Comparison of ENCODE assay signal across 8 cellular contexts in the genomic region with DNA sequence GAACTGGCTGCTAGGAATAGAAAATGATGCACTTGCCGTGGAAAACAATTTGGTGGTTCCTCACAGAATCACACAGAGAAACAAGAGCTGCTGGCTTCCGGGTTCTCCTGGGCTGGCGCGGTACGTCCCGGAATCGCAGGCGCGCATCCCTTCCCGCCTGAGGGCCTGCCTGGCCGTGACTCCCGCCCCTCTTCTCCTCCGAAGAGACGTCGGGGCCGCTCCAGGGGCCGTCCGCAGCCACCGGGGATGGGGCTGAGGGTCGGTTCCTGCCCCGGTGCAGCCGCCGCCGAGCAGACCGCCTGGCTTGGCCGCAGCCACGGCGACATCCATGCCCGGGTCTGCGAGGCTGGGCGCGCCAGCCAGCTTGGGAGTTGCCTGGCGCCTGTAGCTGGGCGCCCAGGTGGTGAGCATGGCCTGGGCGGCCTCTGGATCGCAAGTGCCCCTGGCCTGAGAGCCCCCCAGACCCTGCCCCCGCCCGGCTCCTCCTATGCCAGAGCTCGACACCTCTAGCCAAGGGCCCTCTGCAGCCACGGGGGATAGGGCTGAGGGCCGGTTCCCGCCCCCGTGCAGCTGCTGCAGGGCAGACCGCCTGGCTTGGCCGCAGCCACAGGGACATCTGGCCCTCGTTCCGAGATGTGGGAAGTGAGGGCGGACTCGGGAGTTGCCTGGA.
DNase-seq lines count a peak whose midpoint lies in the region; ATAC-seq and TF ChIP-seq lines count a peak whose summit lies in the region.
"Not testable (repeated sequence)": the region's sequence is repeated elsewhere in the genome, so short reads cannot be mapped to it uniquely, and the experiment has no call there.

No MANE protein-coding gene starts in this region.

- DNase-seq in HL-60 (ENCODE audit: low read depth in 1 of 2, low spot score in 1 of 2) (peak in 1 of 2 experiments; percentile 65), MCF 10A (ENCODE audit: unreplicated experiment) (peak; percentile 4), posterior cingulate gyrus (peak in 9 of 10 donors; percentile 10 to 94 (median 35)), thyroid gland (peak; percentile 16 to 29)
- peak; percentile 83 for DNase-seq in activated CD4-positive, alpha-beta T cell treated with anti-CD3 and anti-CD28 coated beads, Interleukin-2, amount 10 ng/mL, durations not matched to agents 24 days and 14 days
- DNase-seq in right atrium auricular region (ENCODE audit: low spot score): not testable (repeated sequence)

- POLR2A ChIA-PET in MCF 10A (lab: Yijun Ruan, JAX): not testable (repeated sequence)

- not testable (repeated sequence) for H3K4me1 Mint-ChIP-seq in activated CD4-positive, alpha-beta T cell treated with anti-CD3 and anti-CD28 coated beads, Interleukin-2, amount 10 ng/mL, durations not matched to agents 24 days and 14 days; MCF 10A (ENCODE audit: insufficient read depth, unreplicated experiment)

- H3K9me3 Mint-ChIP-seq in activated CD4-positive, alpha-beta T cell treated with anti-CD3 and anti-CD28 coated beads, Interleukin-2, amount 10 ng/mL, durations not matched to agents 24 days and 14 days; MCF 10A (ENCODE audit: unreplicated experiment): not testable (repeated sequence)

- H3K36me3 Mint-ChIP-seq in activated CD4-positive, alpha-beta T cell treated with anti-CD3 and anti-CD28 coated beads, Interleukin-2, amount 10 ng/mL, durations not matched to agents 24 days and 14 days (ENCODE audit: low read depth); MCF 10A (ENCODE audit: insufficient read depth, unreplicated experiment): not testable (repeated sequence)

- H3K27ac Mint-ChIP-seq in activated CD4-positive, alpha-beta T cell treated with anti-CD3 and anti-CD28 coated beads, Interleukin-2, amount 10 ng/mL, durations not matched to agents 24 days and 14 days; MCF 10A (ENCODE audit: low read depth, unreplicated experiment): not testable (repeated sequence)

- H3K27me3 Mint-ChIP-seq in activated CD4-positive, alpha-beta T cell treated with anti-CD3 and anti-CD28 coated beads, Interleukin-2, amount 10 ng/mL, durations not matched to agents 24 days and 14 days; MCF 10A (ENCODE audit: insufficient read depth, unreplicated experiment): not testable (repeated sequence)

- H3K9me3 ChIP-seq in right atrium auricular region, thyroid gland: not testable (repeated sequence)

- H3K4me3 Mint-ChIP-seq in activated CD4-positive, alpha-beta T cell treated with anti-CD3 and anti-CD28 coated beads, Interleukin-2, amount 10 ng/mL, durations not matched to agents 24 days and 14 days: peak overlapping the region; percentile 37
- H3K4me3 Mint-ChIP-seq in MCF 10A (ENCODE audit: unreplicated experiment): peak overlapping the region; percentile 36

- TF ChIP-seq CTCF in HL-60 (IDR thresholded peaks at IDR 0.05; ENCODE audit: insufficient read depth, low read length); MCF 10A (IDR thresholded peaks at IDR 0.05; ENCODE audit: unreplicated experiment); right atrium auricular region (IDR thresholded peaks at IDR 0.05); thyroid gland (IDR thresholded peaks at IDR 0.05): not testable (repeated sequence)

- intact Hi-C loops in activated CD4-positive, alpha-beta T cell treated with anti-CD3 and anti-CD28 coated beads, Interleukin-2, amount 10 ng/mL, durations not matched to agents 24 days and 14 days (cut with micrococcal nuclease); MCF 10A (cut with micrococcal nuclease); posterior cingulate gyrus (cut with DNase I); thyroid gland (cut with DNase I): not testable (repeated sequence)

- H3K4me1 ChIP-seq in right atrium auricular region, thyroid gland: not testable (repeated sequence)

- CTCF ChIA-PET in MCF 10A (lab: Yijun Ruan, JAX): not testable (repeated sequence)

- peak; percentile 30 for ATAC-seq in GM18498 (IDR thresholded peaks at IDR 0.05; ENCODE audit: unreplicated experiment)
- peak; percentile 26 for ATAC-seq in GM21825 (IDR thresholded peaks at IDR 0.05; ENCODE audit: unreplicated experiment)

- not testable (repeated sequence) for H3K36me3 ChIP-seq in right atrium auricular region, thyroid gland

- H3K4me3 ChIP-seq in HL-60 (replicated peaks; ENCODE audit: insufficient read depth, low read length) (peak overlapping the region; percentile 44), right atrium auricular region (peak overlapping the region; percentile 34 to 46), thyroid gland (replicated peaks in 1 of 3) (peak overlapping the region in 1 of 3 donors; percentile 31)

- H3K27ac ChIP-seq in HL-60 (replicated peaks): peak overlapping the region; percentile 41; the same call in 1 of the 2 replicates
- not testable (repeated sequence) for H3K27ac ChIP-seq in right atrium auricular region, thyroid gland

- not testable (repeated sequence) for BruUV-seq in MCF 10A (replicated peaks; lab: Mats Ljungman, UMichigan)

- TF ChIP-seq POLR2A in thyroid gland (IDR thresholded peaks at IDR 0.05): not testable (repeated sequence)

- 13% methylated on average over 15 to 18 of the region's 49 CpGs for WGBS in thyroid gland, 2 donors

- not testable (repeated sequence) for H3K27me3 ChIP-seq in HL-60 (ENCODE audit: insufficient read depth, poor library complexity, severe bottlenecking); right atrium auricular region; thyroid gland
